1 cellular context compared by ENCODE assay signal in genomic region chr9:136793063-136793946, GRCh38.
TF ChIP-seq lines count a peak whose summit lies in the region.

No MANE protein-coding gene starts in this region.

TF ChIP-seq in HepG2, 621 proteins besides CTCF, POLR2A, EP300 and RAD21 (continued from another document and continues in another):
- TF ChIP-seq DMTF1 (CRISPR knock-in tag; IDR thresholded peaks at IDR 0.05) (no peak), ZNF253 (CRISPR knock-in tag; IDR thresholded peaks at IDR 0.05; ENCODE audit: borderline replicate concordance) (no peak), ZNF501 (CRISPR knock-in tag; IDR thresholded peaks at IDR 0.05) (peak; percentile 55; the same call in 1 of the 2 replicates), SRY (CRISPR knock-in tag; IDR thresholded peaks at IDR 0.05) (no peak; the same call in 1 of the 2 replicates), ZZZ3 (CRISPR knock-in tag; IDR thresholded peaks at IDR 0.05; ENCODE audit: borderline replicate concordance) (no peak), HMGA1 (CRISPR knock-in tag; conservative IDR thresholded peaks at IDR 0.05) (no peak), CREM (IDR thresholded peaks at IDR 0.05) (no peak), CREM (CRISPR knock-in tag; IDR thresholded peaks at IDR 0.05) (no peak), ZNF552 (CRISPR knock-in tag; IDR thresholded peaks at IDR 0.05; ENCODE audit: borderline replicate concordance) (no peak), ZNF687 (CRISPR knock-in tag; IDR thresholded peaks at IDR 0.05) (peak; percentile 94), ZNF138 (CRISPR knock-in tag; IDR thresholded peaks at IDR 0.05; ENCODE audit: low read depth) (no peak), AKAP8 (CRISPR knock-in tag; IDR thresholded peaks at IDR 0.05) (peak; percentile 92), RFX5 (IDR thresholded peaks at IDR 0.05; ENCODE audit: low read depth, low read length) (no peak), ZNF546 (CRISPR knock-in tag; conservative IDR thresholded peaks at IDR 0.05) (no peak), FUBP1 (CRISPR knock-in tag; IDR thresholded peaks at IDR 0.05; ENCODE audit: borderline replicate concordance) (no peak), BRF2 (CRISPR knock-in tag; IDR thresholded peaks at IDR 0.05) (no peak), TEAD3 (CRISPR knock-in tag; optimal IDR thresholded peaks at IDR 0.05; ENCODE audit: borderline replicate concordance) (no peak), ZMAT3 (CRISPR knock-in tag; conservative IDR thresholded peaks at IDR 0.05) (0 out of 2 replicates have a peak, but pooled peaks have one; percentile 54), ZSCAN29 (CRISPR knock-in tag; conservative IDR thresholded peaks at IDR 0.05) (no peak), YY1 (IDR thresholded peaks at IDR 0.05; ENCODE audit: insufficient read depth, insufficient replicate concordance, low read depth, low read length) (no peak), NRL (CRISPR knock-in tag; IDR thresholded peaks at IDR 0.05; ENCODE audit: borderline replicate concordance) (no peak), NFRKB (IDR thresholded peaks at IDR 0.05) (no peak), TCF7L2 (IDR thresholded peaks at IDR 0.05; ENCODE audit: low read depth, low read length) (no peak), NR2F2 (IDR thresholded peaks at IDR 0.05; ENCODE audit: borderline replicate concordance, low read depth) (no peak), ZBTB34 (CRISPR knock-in tag; IDR thresholded peaks at IDR 0.05) (no peak), ZNF567 (CRISPR knock-in tag; IDR thresholded peaks at IDR 0.05; ENCODE audit: borderline replicate concordance) (peak; percentile 27; the same call in 1 of the 2 replicates), PHF5A (CRISPR knock-in tag; IDR thresholded peaks at IDR 0.05; ENCODE audit: low read depth, unreplicated experiment) (peak; percentile 53), NONO (IDR thresholded peaks at IDR 0.05) (no peak), NONO (CRISPR knock-in tag; conservative IDR thresholded peaks at IDR 0.05) (peak; percentile 44; the same call in 1 of the 2 replicates), ATF6 (CRISPR knock-in tag; conservative IDR thresholded peaks at IDR 0.05) (no peak), DZIP1 (CRISPR knock-in tag; IDR thresholded peaks at IDR 0.05) (no peak), ZIK1 (CRISPR knock-in tag; IDR thresholded peaks at IDR 0.05; ENCODE audit: borderline replicate concordance, low read depth) (no peak), TIGD3 (CRISPR knock-in tag; IDR thresholded peaks at IDR 0.05; ENCODE audit: borderline replicate concordance) (no peak), ZKSCAN5 (CRISPR knock-in tag; IDR thresholded peaks at IDR 0.05) (no peak), CCAR2 (optimal IDR thresholded peaks at IDR 0.05; ENCODE audit: low read depth, low read length) (no peak), PAF1 (CRISPR knock-in tag; IDR thresholded peaks at IDR 0.05) (peak; percentile 80; the same call in 1 of the 2 replicates), FOXO4 (CRISPR knock-in tag; conservative IDR thresholded peaks at IDR 0.05) (0 out of 2 replicates have a peak, but pooled peaks have one; percentile 46), ZBTB7A (CRISPR knock-in tag; IDR thresholded peaks at IDR 0.05) (no peak), ZNF136 (CRISPR knock-in tag; IDR thresholded peaks at IDR 0.05; ENCODE audit: low read depth) (no peak), SIX1 (CRISPR knock-in tag; IDR thresholded peaks at IDR 0.05; ENCODE audit: borderline replicate concordance) (no peak), ZFP41 (CRISPR knock-in tag; IDR thresholded peaks at IDR 0.05; ENCODE audit: borderline replicate concordance) (no peak), GMEB1 (CRISPR knock-in tag; IDR thresholded peaks at IDR 0.05; ENCODE audit: borderline replicate concordance) (no peak), DNMT3B (CRISPR knock-in tag; conservative IDR thresholded peaks at IDR 0.05) (no peak)
